Comparison of ENCODE assay signal across 8 cellular contexts in genomic region chr19:48963371-48964204, GRCh38. TPM values are rescaled to one million over a fixed set of nuclear protein-coding genes. Genes with fewer than 3 reads are reported as not detected.
A peak's percentile ranks its signal among the peaks of the same experiment; 100 is the strongest.
DNase-seq lines count a peak whose midpoint lies in the region; ATAC-seq, FAIRE-seq and TF ChIP-seq lines count a peak whose summit lies in the region.

No MANE protein-coding gene starts in this region.

- peak; percentile 92 for DNase-seq in A549 (ENCODE audit: low read depth in 1 of 2, low spot score in 1 of 2)
- DNase-seq in activated T-helper 1 cell treated with Interleukin-2 at 50 U/mL for 16 hours (ENCODE audit: low read depth) = peak; percentile 23
- peak; percentile 70 to 75 for DNase-seq in fibroblast of lung (ENCODE audit: low read depth in 2 of 2)
- DNase-seq in naive B cell = no peak
- DNase-seq in stimulated activated naive CD4-positive, alpha-beta T cell treated with Interleukin-2 at 50 U/mL for 16 hours (lab: John Stamatoyannopoulos, UW) = peak; percentile 51
- no peak for DNase-seq in NCI-H2029 (lab: John Stamatoyannopoulos, UW)

- H2AFZ ChIP-seq in OCI-LY3 (ENCODE audit: low read depth, low read length) = no peak overlapping the region
- H2AFZ ChIP-seq in fibroblast of lung (ENCODE audit: low read length) = no peak overlapping the region

- H3K4me1 ChIP-seq in A549 (peaks cover 60% of the 10 kb centered on the region), OCI-LY3 (ENCODE audit: low read length) (peaks cover 56% of the 10 kb centered on the region), fibroblast of lung (ENCODE audit: control insufficient read depth, extremely low read depth, insufficient read depth, low read length) (peaks cover 19% of the 10 kb centered on the region)

- H3K79me2 ChIP-seq in OCI-LY3 (ENCODE audit: low read length) (peaks cover 34% of the 10 kb centered on the region), fibroblast of lung (ENCODE audit: control insufficient read depth, insufficient read depth, low read length) (peaks cover 19% of the 10 kb centered on the region)

- H3K27ac Mint-ChIP-seq in naive B cell = peak overlapping the region; percentile 95 to 99 (median 96)

- H3K27me3 Mint-ChIP-seq in naive B cell = no peaks in the 10 kb centered on the region

- peak overlapping the region; percentile 84 to 99 (median 98) for H3K4me3 Mint-ChIP-seq in naive B cell

- H3K9me3 ChIP-seq in A549 = no peaks in the 10 kb centered on the region
- H3K9me3 ChIP-seq in OCI-LY3 (ENCODE audit: insufficient read depth, low read length) = no peaks in the 10 kb centered on the region
- no peaks in the 10 kb centered on the region for H3K9me3 ChIP-seq in fibroblast of lung (ENCODE audit: control insufficient read depth, insufficient read depth, low read depth, low read length)

- TF ChIP-seq CTCF in A549 (IDR thresholded peaks at IDR 0.05) (no peak), OCI-LY3 (IDR thresholded peaks at IDR 0.05; ENCODE audit: low read depth, low read length) (no peak), fibroblast of lung (conservative IDR thresholded peaks at IDR 0.05 in 1 of 2, IDR thresholded peaks at IDR 0.05 in 1 of 2; ENCODE audit: low read depth in 1 of 2, low read length in 2 of 2) (no peak)

- peak; percentile 35 for TF ChIP-seq POLR2A in A549 (IDR thresholded peaks at IDR 0.05; ENCODE audit: low read length)
- TF ChIP-seq POLR2A in GM19193 (IDR thresholded peaks at IDR 0.05; ENCODE audit: extremely low read depth, insufficient read depth, insufficient read length) = peak; percentile 59

- peak; percentile 62 to 87; a peak in 1 of 5 replicates for TF ChIP-seq EP300 in A549 (IDR thresholded peaks at IDR 0.05)

- peaks cover 0 to 2% (median 0%) of the 10 kb centered on the region in 7 donors for H3K9me3 Mint-ChIP-seq in naive B cell

- H3K4me3 ChIP-seq in A549 = peak overlapping the region; percentile 33; the same call in 2 of the 3 replicates
- peak overlapping the region; percentile 76 for H3K4me3 ChIP-seq in OCI-LY3 (ENCODE audit: low read length)
- peak overlapping the region in 2 of 4 experiments; percentile 35 to 38 for H3K4me3 ChIP-seq in fibroblast of lung (replicated peaks in 1 of 4; ENCODE audit: control extremely low read depth in 1 of 4, insufficient read depth in 1 of 4, low read depth in 3 of 4, low read length in 4 of 4)

- 1% methylated on average over 26 of the region's 28 CpGs for WGBS in A549 (ENCODE audit: missing lambda C conversion rate)

- POLR2A ChIA-PET in A549 (lab: Yijun Ruan, JAX) = interaction anchor here (0.7 to 9.6 kb wide), 8 partner anchors 9 to 91 kb away, joined by 3 to 175 read pairs (median 7); partner anchors contain the start of genes BAX, NUCB1, PLEKHA4 and PPP1R15A

- peak overlapping the region; percentile 92 to 96 for H3K27ac ChIP-seq in A549
- peak overlapping the region; percentile 96 for H3K27ac ChIP-seq in OCI-LY3 (ENCODE audit: low read length)
- peak overlapping the region; percentile 80 for H3K27ac ChIP-seq in fibroblast of lung (ENCODE audit: insufficient read depth, low read length)

- H3K36me3 ChIP-seq in OCI-LY3 (replicated peaks; ENCODE audit: low read depth, low read length) (peaks cover 27% of the 10 kb centered on the region), fibroblast of lung (ENCODE audit: control insufficient read depth, insufficient read depth, low read length) (peaks cover 17% of the 10 kb centered on the region)

- CTCF ChIA-PET in A549 (lab: Yijun Ruan, JAX) = interaction anchor here (1.1 to 18.4 kb wide), 4 partner anchors 10 to 170 kb away, joined by 3 to 332 read pairs (median 4); no protein-coding TSS in a partner anchor

- H3K9ac ChIP-seq in OCI-LY3 (ENCODE audit: low read length) = peak overlapping the region; percentile 97
- peak overlapping the region; percentile 35 for H3K9ac ChIP-seq in fibroblast of lung (ENCODE audit: insufficient read depth, low read length)

- TF ChIP-seq RAD21 in A549 (conservative IDR thresholded peaks at IDR 0.05 in 1 of 2, IDR thresholded peaks at IDR 0.05 in 1 of 2) = peak; percentile 12 to 27; a peak in 2 of 5 replicates

- peak overlapping the region; percentile 80 for H3K4me2 ChIP-seq in A549
- H3K4me2 ChIP-seq in OCI-LY3 (ENCODE audit: low read length) = peak overlapping the region; percentile 98
- peak overlapping the region; percentile 75 for H3K4me2 ChIP-seq in fibroblast of lung (ENCODE audit: extremely low read depth, insufficient read depth, low read length)

- peak; percentile 65 for FAIRE-seq in A549 (lab: Jason Lieb, UNC)

- ATAC-seq in A549 = peak; percentile 5 to 25
- no peak for ATAC-seq in naive B cell (ENCODE audit: low read depth in 2 of 2)

- H3K4me1 Mint-ChIP-seq in naive B cell = peaks cover 64 to 74% (median 66%) of the 10 kb centered on the region in 3 donors

- H3K36me3 Mint-ChIP-seq in naive B cell = peaks cover 5 to 11% of the 10 kb centered on the region in 2 donors

- H4K20me1 ChIP-seq in OCI-LY3 (ENCODE audit: insufficient read depth, low read length) = peaks cover 21% of the 10 kb centered on the region
- peaks cover 6% of the 10 kb centered on the region for H4K20me1 ChIP-seq in fibroblast of lung (ENCODE audit: control insufficient read depth, extremely low read depth, insufficient read depth, low read length)

- H3K27me3 ChIP-seq in OCI-LY3 (ENCODE audit: low read depth, low read length) (no peaks in the 10 kb centered on the region), fibroblast of lung (ENCODE audit: control insufficient read depth, insufficient read depth, low read length) (no peaks in the 10 kb centered on the region)

TF ChIP-seq in A549, 52 proteins besides CTCF, POLR2A, EP300 and RAD21 (continues in another document):
- TF ChIP-seq CHD2 (IDR thresholded peaks at IDR 0.05; ENCODE audit: low read length, partially characterized antibody) = peak; percentile 61
- no peak for TF ChIP-seq ESRRA (IDR thresholded peaks at IDR 0.05; ENCODE audit: borderline replicate concordance, low read length)
- peak; percentile 78; the same call in 1 of the 2 replicates for TF ChIP-seq MAZ (IDR thresholded peaks at IDR 0.05; ENCODE audit: borderline replicate concordance, low read depth, low read length)

RNA-seq across cellular contexts. Expression of gene FTL, which starts 1.5 kb away (rescaled TPM):
- polyA plus RNA-seq in A549 (2011; rRNA removed) = 4,743 and 7,067 TPM in 2 replicates
- 10,619 and 11,714 TPM in 2 replicates for polyA plus RNA-seq in A549 (2012; cell fraction: cytosol; rRNA removed)
- 4,146 and 4,930 TPM in 2 replicates for polyA plus RNA-seq in A549 (2012; cell fraction: nucleus; rRNA removed)
- 12,141 to 13,930 TPM (median 13,921 TPM) in 3 replicates for polyA plus RNA-seq in A549 (2017; fragmentation: RNase III; extraction: RNeasy Plus Mini Kit Qiagen cat#74134 plus additional on column Dnase treatment)
- 3,763 and 4,254 TPM in 2 replicates for polyA minus RNA-seq in A549 (2011; rRNA and poly(A)+ RNA removed)
- total RNA-seq in fibroblast of lung = 6,440 and 8,266 TPM in 2 replicates
- 1,844 and 2,689 TPM in 2 replicates for polyA plus RNA-seq in fibroblast of lung
- 6,095 and 7,901 TPM in 2 replicates for polyA plus RNA-seq in fibroblast of lung (2012)
- polyA minus RNA-seq in fibroblast of lung (ENCODE audit: low replicate concordance) = 6,558 and 6,655 TPM in 2 replicates
- 1,000 to 10,000 TPM; 5,752 to 7,301 (median 6,284) TPM for polyA plus RNA-seq in naive B cell (ENCODE audit: low read depth in 6 of 6)

RNA-seq across cellular contexts. Expression of gene BAX, which starts 8.9 kb away (rescaled TPM):
- 120 and 134 TPM in 2 replicates for polyA plus RNA-seq in A549 (2011; rRNA removed)
- 334 and 386 TPM in 2 replicates for polyA plus RNA-seq in A549 (2012; cell fraction: cytosol; rRNA removed)
- 294 and 323 TPM in 2 replicates for polyA plus RNA-seq in A549 (2012; cell fraction: nucleus; rRNA removed)
- 265 to 299 TPM (median 284 TPM) in 3 replicates for polyA plus RNA-seq in A549 (2017; fragmentation: RNase III; extraction: RNeasy Plus Mini Kit Qiagen cat#74134 plus additional on column Dnase treatment)
- 120 and 135 TPM in 2 replicates for polyA minus RNA-seq in A549 (2011; rRNA and poly(A)+ RNA removed)
- total RNA-seq in fibroblast of lung = 106 and 194 TPM in 2 replicates
- polyA plus RNA-seq in fibroblast of lung = 70.1 and 90.3 TPM in 2 replicates
- 213 and 301 TPM in 2 replicates for polyA plus RNA-seq in fibroblast of lung (2012)
- polyA minus RNA-seq in fibroblast of lung (ENCODE audit: low replicate concordance) = 129 and 283 TPM in 2 replicates
- polyA plus RNA-seq in naive B cell (ENCODE audit: low read depth in 6 of 6) = 10 to 100 TPM; 56.0 to 88.2 (median 68.3) TPM

RNA-seq across cellular contexts. Expression of gene GYS1, which starts 29.5 kb away (rescaled TPM):
- polyA plus RNA-seq in A549 (2011; rRNA removed) (10.3 and 16.4 TPM in 2 replicates), A549 (2017; fragmentation: RNase III; extraction: RNeasy Plus Mini Kit Qiagen cat#74134 plus additional on column Dnase treatment) (23.8 to 25.0 TPM (median 24.8 TPM) in 3 replicates), fibroblast of lung (42.8 and 43.0 TPM in 2 replicates), naive B cell (ENCODE audit: low read depth in 6 of 6) (10 to 100 TPM; 16.0 to 24.1 (median 20.5) TPM)
- polyA plus RNA-seq in A549 (2012; cell fraction: cytosol; rRNA removed) = 20.9 and 27.4 TPM in 2 replicates
- 56.7 and 57.3 TPM in 2 replicates for polyA plus RNA-seq in A549 (2012; cell fraction: nucleus; rRNA removed)
- polyA minus RNA-seq in A549 (2011; rRNA and poly(A)+ RNA removed) = 29.5 and 30.2 TPM in 2 replicates
- total RNA-seq in fibroblast of lung = 18.7 and 31.2 TPM in 2 replicates
- polyA plus RNA-seq in fibroblast of lung (2012) = 49.0 and 53.8 TPM in 2 replicates
- 160 and 250 TPM in 2 replicates for polyA minus RNA-seq in fibroblast of lung (ENCODE audit: low replicate concordance)

RNA-seq across cellular contexts. Expression of gene DHDH, which starts 30.1 kb away (rescaled TPM):
- polyA plus RNA-seq in A549 (2011; rRNA removed) (0.60 and 0.78 TPM in 2 replicates), A549 (2017; fragmentation: RNase III; extraction: RNeasy Plus Mini Kit Qiagen cat#74134 plus additional on column Dnase treatment) (1.1 to 1.2 TPM (median 1.2 TPM) in 3 replicates), fibroblast of lung (0.08 TPM in 1 of 2 replicates, not detected in the other), naive B cell (ENCODE audit: low read depth in 6 of 6) (under 1 TPM in 1 of 6 donors, not detected in 5; 0.32 TPM)
- polyA plus RNA-seq in A549 (2012; cell fraction: cytosol; rRNA removed) = 0.90 and 1.1 TPM in 2 replicates
- 0.93 and 1.1 TPM in 2 replicates for polyA plus RNA-seq in A549 (2012; cell fraction: nucleus; rRNA removed)
- 0.29 TPM in 1 of 2 replicates, not detected in the other for polyA minus RNA-seq in A549 (2011; rRNA and poly(A)+ RNA removed)
- total RNA-seq in fibroblast of lung = 0.17 TPM in 1 of 2 replicates, not detected in the other
- 0.15 and 0.21 TPM in 2 replicates for polyA plus RNA-seq in fibroblast of lung (2012)
- not detected in 2 replicates for polyA minus RNA-seq in fibroblast of lung (ENCODE audit: low replicate concordance)

RNA-seq across cellular contexts. Expression of gene RUVBL2, which starts 30.1 kb away (rescaled TPM):
- polyA plus RNA-seq in A549 (2011; rRNA removed) (146 and 186 TPM in 2 replicates), A549 (2017; fragmentation: RNase III; extraction: RNeasy Plus Mini Kit Qiagen cat#74134 plus additional on column Dnase treatment) (213 to 274 TPM (median 225 TPM) in 3 replicates), fibroblast of lung (77.6 and 157 TPM in 2 replicates), naive B cell (ENCODE audit: low read depth in 6 of 6) (10 to 100 TPM; 39.7 to 63.2 (median 50.0) TPM)
- 517 and 543 TPM in 2 replicates for polyA plus RNA-seq in A549 (2012; cell fraction: cytosol; rRNA removed)
- polyA plus RNA-seq in A549 (2012; cell fraction: nucleus; rRNA removed) = 718 and 862 TPM in 2 replicates
- polyA minus RNA-seq in A549 (2011; rRNA and poly(A)+ RNA removed) = 231 and 334 TPM in 2 replicates
- total RNA-seq in fibroblast of lung = 128 and 158 TPM in 2 replicates
- 88.1 and 178 TPM in 2 replicates for polyA plus RNA-seq in fibroblast of lung (2012)
- polyA minus RNA-seq in fibroblast of lung (ENCODE audit: low replicate concordance) = 138 and 212 TPM in 2 replicates

Comparison
In these comparisons a context has a peak if more than half of its experiments do, and no peak if none do; other contexts are left out.
1. ATAC-seq: peak in A549 (2 of 2); none in naive B cell (0 of 2).
2. DNase-seq: peak in A549 (2 of 2), activated T-helper 1 cell treated with Interleukin-2 at 50 U/mL for 16 hours (single experiment), fibroblast of lung (2 of 2) and stimulated activated naive CD4-positive, alpha-beta T cell treated with Interleukin-2 at 50 U/mL for 16 hours (single experiment); none in naive B cell (single experiment) and NCI-H2029 (single experiment).
3. Peak in every context shown above with its lines, with median percentiles within 50 percentile points of each other: H3K27ac ChIP-seq and H3K4me2 ChIP-seq.